Comparison of ENCODE assay signal across 9 cellular contexts in the genomic region with DNA sequence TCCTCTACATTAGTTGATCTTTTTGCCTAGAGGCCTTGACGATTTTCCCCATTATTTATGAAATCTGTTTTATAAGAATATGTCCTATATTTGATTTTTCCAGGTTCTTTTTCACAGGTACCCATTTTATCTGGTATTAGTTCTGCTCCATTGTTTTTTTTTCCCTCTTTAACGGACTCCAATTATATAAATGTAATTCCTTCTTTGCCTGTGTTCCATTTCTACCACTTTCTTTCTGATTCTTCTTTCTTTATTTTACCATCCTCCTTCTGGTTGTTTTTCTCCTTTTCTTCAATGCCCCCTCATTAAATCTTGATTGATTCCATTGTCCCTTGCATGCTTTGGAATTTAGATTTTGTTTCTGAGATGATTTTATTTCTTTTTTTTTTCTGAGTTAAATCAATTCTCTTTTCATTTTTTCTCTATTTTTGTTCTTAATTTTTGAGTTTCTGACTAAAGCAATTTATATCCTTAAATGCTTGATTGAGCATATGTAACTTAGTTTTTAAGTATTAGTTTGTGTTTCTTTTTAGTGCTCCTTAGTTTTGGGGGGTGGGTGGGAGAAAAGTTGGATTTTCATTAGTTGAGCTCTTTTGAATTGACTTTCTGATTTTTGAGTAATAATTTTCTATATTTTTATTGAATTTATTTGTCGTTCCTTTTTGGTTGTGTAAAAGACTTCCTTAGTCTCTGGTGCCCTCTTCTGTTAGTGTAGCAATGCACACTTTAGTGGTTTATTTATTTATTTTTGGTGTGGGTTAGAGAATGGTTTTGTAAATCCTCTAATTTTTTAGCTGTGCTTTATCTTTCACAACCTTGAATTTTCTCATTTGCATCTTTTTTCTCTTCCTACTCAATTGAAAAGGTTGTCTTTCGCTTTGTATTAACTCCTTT.
DNase-seq lines count a peak whose midpoint lies in the region; ATAC-seq and TF ChIP-seq lines count a peak whose summit lies in the region.
"Had no signal": no experiment of that assay in that cellular context is flagged by ENCODE, and none has a peak within 500 bp of the region (broad histone marks: within the 10 kb centered on the region; RNA-seq: fewer than 3 reads in every experiment).

No MANE protein-coding gene starts in this region.

- H3K4me3 Mint-ChIP-seq in memory B cell, result no peak overlapping the region
- H3K4me3 Mint-ChIP-seq: T-cell had no signal

- H3K36me3 Mint-ChIP-seq in memory B cell, result peaks cover 5% of the 10 kb centered on the region

- H3K27ac Mint-ChIP-seq in memory B cell, result peak overlapping the region; percentile 24
- H3K27ac Mint-ChIP-seq: T-cell had no signal

- no peaks in the 10 kb centered on the region for H3K27me3 Mint-ChIP-seq in memory B cell
- H3K27me3 Mint-ChIP-seq: T-cell had no signal

- in situ Hi-C loops in astrocyte of the spinal cord (cut with HindIII; ENCODE audit: low sequenced_read_pairs), result no loop called here

- no peak for ATAC-seq in memory B cell (ENCODE audit: low read depth)
- no peak for ATAC-seq in HG02759 (IDR thresholded peaks at IDR 0.05; ENCODE audit: unreplicated experiment)
- no peak for ATAC-seq in GM18873 (IDR thresholded peaks at IDR 0.05; ENCODE audit: low FRiP score, unreplicated experiment)
- ATAC-seq: T-cell had no signal

- DNase-seq in EL (peak; percentile 13), M059J (ENCODE audit: low read depth) (peak; percentile 23), astrocyte of the spinal cord (ENCODE audit: low read depth, low spot score) (peak; percentile 37), memory B cell (ENCODE audit: low spot score in 2 of 2) (peak in 1 of 2 donors; percentile 9), globus pallidus (ENCODE audit: low spot score) (no peak), hypothalamus (lab: John Stamatoyannopoulos, UW) (no peak)
- DNase-seq: T-cell had no signal

- H3K4me3 ChIP-seq in astrocyte of the spinal cord (ENCODE audit: low read depth, low read length), result no peak overlapping the region

- TF ChIP-seq CTCF in astrocyte of the spinal cord (IDR thresholded peaks at IDR 0.05; ENCODE audit: low read depth, low read length), result peak; percentile 61

- peaks cover 8% of the 10 kb centered on the region for H3K4me1 Mint-ChIP-seq in memory B cell

- H3K9me3 Mint-ChIP-seq in memory B cell, result no peaks in the 10 kb centered on the region

Comparison
In these comparisons a context has a peak if more than half of its experiments do, and no peak if none do; other contexts are left out.
1. DNase-seq: peak in EL (single experiment), M059J (single experiment) and astrocyte of the spinal cord (single experiment); none in globus pallidus (single experiment) and hypothalamus (0 of 51).